In the genomic region with DNA sequence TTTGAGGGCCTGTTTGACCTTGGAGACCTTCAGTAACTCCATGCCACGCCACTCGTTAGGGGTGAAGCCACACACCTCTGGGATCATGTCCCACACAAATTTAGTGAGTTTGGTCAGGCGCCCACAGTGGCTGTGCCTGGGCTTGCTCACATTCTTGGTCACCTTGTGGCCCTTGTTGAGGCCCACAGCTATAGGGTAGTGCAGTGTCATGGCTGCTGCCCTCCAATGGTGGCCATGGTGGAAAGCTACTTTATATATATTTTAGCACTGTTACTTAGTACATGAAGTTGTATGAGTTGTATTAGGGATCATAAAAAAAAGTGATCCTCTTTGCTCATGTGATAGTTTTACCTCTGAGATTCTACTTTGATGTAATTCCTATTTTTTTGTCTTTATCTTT, we compare ENCODE assay signal across 1 cellular context.
TF ChIP-seq lines count a peak whose summit lies in the region.

No MANE protein-coding gene starts in this region.

TF ChIP-seq in WTC11, 78 proteins besides CTCF, POLR2A, EP300 and RAD21:
- TF ChIP-seq, protein P1, sequence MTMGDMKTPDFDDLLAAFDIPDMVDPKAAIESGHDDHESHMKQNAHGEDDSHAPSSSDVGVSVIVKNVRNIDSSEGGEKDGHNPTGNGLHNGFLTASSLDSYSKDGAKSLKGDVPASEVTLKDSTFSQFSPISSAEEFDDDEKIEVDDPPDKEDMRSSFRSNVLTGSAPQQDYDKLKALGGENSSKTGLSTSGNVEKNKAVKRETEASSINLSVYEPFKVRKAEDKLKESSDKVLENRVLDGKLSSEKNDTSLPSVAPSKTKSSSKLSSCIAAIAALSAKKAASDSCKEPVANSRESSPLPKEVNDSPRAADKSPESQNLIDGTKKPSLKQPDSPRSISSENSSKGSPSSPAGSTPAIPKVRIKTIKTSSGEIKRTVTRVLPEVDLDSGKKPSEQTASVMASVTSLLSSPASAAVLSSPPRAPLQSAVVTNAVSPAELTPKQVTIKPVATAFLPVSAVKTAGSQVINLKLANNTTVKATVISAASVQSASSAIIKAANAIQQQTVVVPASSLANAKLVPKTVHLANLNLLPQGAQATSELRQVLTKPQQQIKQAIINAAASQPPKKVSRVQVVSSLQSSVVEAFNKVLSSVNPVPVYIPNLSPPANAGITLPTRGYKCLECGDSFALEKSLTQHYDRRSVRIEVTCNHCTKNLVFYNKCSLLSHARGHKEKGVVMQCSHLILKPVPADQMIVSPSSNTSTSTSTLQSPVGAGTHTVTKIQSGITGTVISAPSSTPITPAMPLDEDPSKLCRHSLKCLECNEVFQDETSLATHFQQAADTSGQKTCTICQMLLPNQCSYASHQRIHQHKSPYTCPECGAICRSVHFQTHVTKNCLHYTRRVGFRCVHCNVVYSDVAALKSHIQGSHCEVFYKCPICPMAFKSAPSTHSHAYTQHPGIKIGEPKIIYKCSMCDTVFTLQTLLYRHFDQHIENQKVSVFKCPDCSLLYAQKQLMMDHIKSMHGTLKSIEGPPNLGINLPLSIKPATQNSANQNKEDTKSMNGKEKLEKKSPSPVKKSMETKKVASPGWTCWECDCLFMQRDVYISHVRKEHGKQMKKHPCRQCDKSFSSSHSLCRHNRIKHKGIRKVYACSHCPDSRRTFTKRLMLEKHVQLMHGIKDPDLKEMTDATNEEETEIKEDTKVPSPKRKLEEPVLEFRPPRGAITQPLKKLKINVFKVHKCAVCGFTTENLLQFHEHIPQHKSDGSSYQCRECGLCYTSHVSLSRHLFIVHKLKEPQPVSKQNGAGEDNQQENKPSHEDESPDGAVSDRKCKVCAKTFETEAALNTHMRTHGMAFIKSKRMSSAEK (CRISPR knock-in tag; IDR thresholded peaks at IDR 0.05; ENCODE audit: borderline replicate concordance): no peak
- TF ChIP-seq, protein P2, sequence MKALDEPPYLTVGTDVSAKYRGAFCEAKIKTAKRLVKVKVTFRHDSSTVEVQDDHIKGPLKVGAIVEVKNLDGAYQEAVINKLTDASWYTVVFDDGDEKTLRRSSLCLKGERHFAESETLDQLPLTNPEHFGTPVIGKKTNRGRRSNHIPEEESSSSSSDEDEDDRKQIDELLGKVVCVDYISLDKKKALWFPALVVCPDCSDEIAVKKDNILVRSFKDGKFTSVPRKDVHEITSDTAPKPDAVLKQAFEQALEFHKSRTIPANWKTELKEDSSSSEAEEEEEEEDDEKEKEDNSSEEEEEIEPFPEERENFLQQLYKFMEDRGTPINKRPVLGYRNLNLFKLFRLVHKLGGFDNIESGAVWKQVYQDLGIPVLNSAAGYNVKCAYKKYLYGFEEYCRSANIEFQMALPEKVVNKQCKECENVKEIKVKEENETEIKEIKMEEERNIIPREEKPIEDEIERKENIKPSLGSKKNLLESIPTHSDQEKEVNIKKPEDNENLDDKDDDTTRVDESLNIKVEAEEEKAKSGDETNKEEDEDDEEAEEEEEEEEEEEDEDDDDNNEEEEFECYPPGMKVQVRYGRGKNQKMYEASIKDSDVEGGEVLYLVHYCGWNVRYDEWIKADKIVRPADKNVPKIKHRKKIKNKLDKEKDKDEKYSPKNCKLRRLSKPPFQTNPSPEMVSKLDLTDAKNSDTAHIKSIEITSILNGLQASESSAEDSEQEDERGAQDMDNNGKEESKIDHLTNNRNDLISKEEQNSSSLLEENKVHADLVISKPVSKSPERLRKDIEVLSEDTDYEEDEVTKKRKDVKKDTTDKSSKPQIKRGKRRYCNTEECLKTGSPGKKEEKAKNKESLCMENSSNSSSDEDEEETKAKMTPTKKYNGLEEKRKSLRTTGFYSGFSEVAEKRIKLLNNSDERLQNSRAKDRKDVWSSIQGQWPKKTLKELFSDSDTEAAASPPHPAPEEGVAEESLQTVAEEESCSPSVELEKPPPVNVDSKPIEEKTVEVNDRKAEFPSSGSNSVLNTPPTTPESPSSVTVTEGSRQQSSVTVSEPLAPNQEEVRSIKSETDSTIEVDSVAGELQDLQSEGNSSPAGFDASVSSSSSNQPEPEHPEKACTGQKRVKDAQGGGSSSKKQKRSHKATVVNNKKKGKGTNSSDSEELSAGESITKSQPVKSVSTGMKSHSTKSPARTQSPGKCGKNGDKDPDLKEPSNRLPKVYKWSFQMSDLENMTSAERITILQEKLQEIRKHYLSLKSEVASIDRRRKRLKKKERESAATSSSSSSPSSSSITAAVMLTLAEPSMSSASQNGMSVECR (CRISPR knock-in tag; IDR thresholded peaks at IDR 0.05; ENCODE audit: borderline replicate concordance): no peak
- TF ChIP-seq GTF2I (CRISPR knock-in tag; conservative IDR thresholded peaks at IDR 0.05) (no peak), NR1H2 (CRISPR knock-in tag; IDR thresholded peaks at IDR 0.05) (no peak), PRRX2 (CRISPR knock-in tag; IDR thresholded peaks at IDR 0.05) (no peak), TP53 (CRISPR knock-in tag; IDR thresholded peaks at IDR 0.05) (no peak), ZNF138 (CRISPR knock-in tag; conservative IDR thresholded peaks at IDR 0.05) (no peak)
- TF ChIP-seq, protein P3, sequence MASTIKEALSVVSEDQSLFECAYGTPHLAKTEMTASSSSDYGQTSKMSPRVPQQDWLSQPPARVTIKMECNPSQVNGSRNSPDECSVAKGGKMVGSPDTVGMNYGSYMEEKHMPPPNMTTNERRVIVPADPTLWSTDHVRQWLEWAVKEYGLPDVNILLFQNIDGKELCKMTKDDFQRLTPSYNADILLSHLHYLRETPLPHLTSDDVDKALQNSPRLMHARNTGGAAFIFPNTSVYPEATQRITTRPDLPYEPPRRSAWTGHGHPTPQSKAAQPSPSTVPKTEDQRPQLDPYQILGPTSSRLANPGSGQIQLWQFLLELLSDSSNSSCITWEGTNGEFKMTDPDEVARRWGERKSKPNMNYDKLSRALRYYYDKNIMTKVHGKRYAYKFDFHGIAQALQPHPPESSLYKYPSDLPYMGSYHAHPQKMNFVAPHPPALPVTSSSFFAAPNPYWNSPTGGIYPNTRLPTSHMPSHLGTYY (CRISPR knock-in tag; IDR thresholded peaks at IDR 0.05): no peak
TF ChIP-seq in WTC11: peak in this region for 0.
